Comparison of ENCODE assay signal across 10 cellular contexts in genomic region chr13:113458218-113459065, GRCh38. TPM values are rescaled to one million over a fixed set of nuclear protein-coding genes. Genes with fewer than 3 reads are reported as not detected.
A peak's percentile ranks its signal among the peaks of the same experiment; 100 is the strongest.
DNase-seq lines count a peak whose midpoint lies in the region; ATAC-seq and TF ChIP-seq lines count a peak whose summit lies in the region.
"Had no signal": no experiment of that assay in that cellular context is flagged by ENCODE, and none has a peak within 500 bp of the region (broad histone marks: within the 10 kb centered on the region; RNA-seq: fewer than 3 reads in every experiment).

No MANE protein-coding gene starts in this region.

- H3K9me3 Mint-ChIP-seq in activated naive CD8-positive, alpha-beta T cell treated with anti-CD3 and anti-CD28 coated beads, Interleukin-2, amount 50 U/mL, for 24 hours, result no peaks in the 10 kb centered on the region
- no peaks in the 10 kb centered on the region for H3K9me3 Mint-ChIP-seq in activated naive CD8-positive, alpha-beta T cell treated with anti-CD3 and anti-CD28 coated beads for 36 hours
- H3K9me3 Mint-ChIP-seq: CD4-positive, CD25-positive, alpha-beta regulatory T cell; dendritic cell treated with granulocyte-macrophage colony-stimulating factor and Interleukin-4, amounts not matched to agents 40 ng/mL and 50 ng/mL, for 4 days had no signal

- H3K27ac ChIP-seq in SU-DHL-6 (ENCODE audit: low read depth, low read length) (no peak overlapping the region), upper lobe of right lung (no peak overlapping the region)

- H3K4me3 Mint-ChIP-seq in activated naive CD8-positive, alpha-beta T cell treated with anti-CD3 and anti-CD28 coated beads, Interleukin-2, amount 50 U/mL, for 24 hours, result no peak overlapping the region
- no peak overlapping the region for H3K4me3 Mint-ChIP-seq in activated naive CD8-positive, alpha-beta T cell treated with anti-CD3 and anti-CD28 coated beads for 36 hours
- H3K4me3 Mint-ChIP-seq: CD4-positive, CD25-positive, alpha-beta regulatory T cell; dendritic cell treated with granulocyte-macrophage colony-stimulating factor and Interleukin-4, amounts not matched to agents 40 ng/mL and 50 ng/mL, for 4 days had no signal

- no peaks in the 10 kb centered on the region for H3K4me1 Mint-ChIP-seq in activated naive CD8-positive, alpha-beta T cell treated with anti-CD3 and anti-CD28 coated beads, Interleukin-2, amount 50 U/mL, for 24 hours
- H3K4me1 Mint-ChIP-seq in activated naive CD8-positive, alpha-beta T cell treated with anti-CD3 and anti-CD28 coated beads for 36 hours, result no peaks in the 10 kb centered on the region

- intact Hi-C loops in left ventricle myocardium superior (cut with micrococcal nuclease), result no loop called here
- intact Hi-C loops in upper lobe of right lung (cut with DNase I), result no loop called here

- ATAC-seq in activated naive CD8-positive, alpha-beta T cell treated with anti-CD3 and anti-CD28 coated beads, Interleukin-2, amount 50 U/mL, for 24 hours, result no peak
- ATAC-seq in left ventricle myocardium superior (peak; percentile 65), upper lobe of right lung (peak; percentile 37), GM18867 (IDR thresholded peaks at IDR 0.05; ENCODE audit: unreplicated experiment) (no peak), GM18870 (IDR thresholded peaks at IDR 0.05; ENCODE audit: unreplicated experiment) (no peak)

- no peaks in the 10 kb centered on the region for H3K79me2 ChIP-seq in SU-DHL-6 (ENCODE audit: insufficient read depth, low read length)

- no peaks in the 10 kb centered on the region for H3K9me2 ChIP-seq in SU-DHL-6 (replicated peaks; ENCODE audit: insufficient read depth, low read length)

- no peaks in the 10 kb centered on the region for H3K27me3 Mint-ChIP-seq in activated naive CD8-positive, alpha-beta T cell treated with anti-CD3 and anti-CD28 coated beads, Interleukin-2, amount 50 U/mL, for 24 hours
- H3K27me3 Mint-ChIP-seq in activated naive CD8-positive, alpha-beta T cell treated with anti-CD3 and anti-CD28 coated beads for 36 hours, result no peaks in the 10 kb centered on the region
- H3K27me3 Mint-ChIP-seq: CD4-positive, CD25-positive, alpha-beta regulatory T cell; dendritic cell treated with granulocyte-macrophage colony-stimulating factor and Interleukin-4, amounts not matched to agents 40 ng/mL and 50 ng/mL, for 4 days had no signal

- peak; percentile 14 for DNase-seq in activated naive CD8-positive, alpha-beta T cell treated with anti-CD3 and anti-CD28 coated beads, Interleukin-2, amount 50 U/mL, for 24 hours
- DNase-seq in activated naive CD8-positive, alpha-beta T cell treated with anti-CD3 and anti-CD28 coated beads for 36 hours, result no peak
- peak; percentile 71 for DNase-seq in left ventricle myocardium superior
- DNase-seq in upper lobe of right lung, result peak; percentile 57
- DNase-seq in HPDE6-E6E7 (ENCODE audit: extremely low spot score), result no peak
- DNase-seq: CD4-positive, CD25-positive, alpha-beta regulatory T cell had no signal

- H3K4me2 ChIP-seq in SU-DHL-6 (ENCODE audit: low read depth, low read length, poor library complexity, severe bottlenecking), result no peak overlapping the region

- no peak overlapping the region for H2AFZ ChIP-seq in SU-DHL-6 (ENCODE audit: low read depth, low read length, severe bottlenecking)

- H3K4me3 ChIP-seq in SU-DHL-6 (ENCODE audit: insufficient read depth, low read length, poor library complexity, severe bottlenecking) (no peak overlapping the region), upper lobe of right lung (no peak overlapping the region)

- no peak overlapping the region for H3K27ac Mint-ChIP-seq in activated naive CD8-positive, alpha-beta T cell treated with anti-CD3 and anti-CD28 coated beads, Interleukin-2, amount 50 U/mL, for 24 hours
- no peak overlapping the region for H3K27ac Mint-ChIP-seq in activated naive CD8-positive, alpha-beta T cell treated with anti-CD3 and anti-CD28 coated beads for 36 hours
- H3K27ac Mint-ChIP-seq: CD4-positive, CD25-positive, alpha-beta regulatory T cell; dendritic cell treated with granulocyte-macrophage colony-stimulating factor and Interleukin-4, amounts not matched to agents 40 ng/mL and 50 ng/mL, for 4 days had no signal

- no peaks in the 10 kb centered on the region for H4K20me1 ChIP-seq in SU-DHL-6 (ENCODE audit: low read depth, low read length)

- H3K36me3 ChIP-seq in SU-DHL-6 (ENCODE audit: low read length) (no peaks in the 10 kb centered on the region; the same call in 1 of the 2 replicates), upper lobe of right lung (peaks cover 64% of the 10 kb centered on the region)

- TF ChIP-seq CTCF in SU-DHL-6 (IDR thresholded peaks at IDR 0.05; ENCODE audit: insufficient read depth, low read length, poor library complexity, severe bottlenecking), result peak; percentile 30
- peak; percentile 47 for TF ChIP-seq CTCF in upper lobe of right lung (IDR thresholded peaks at IDR 0.05)

- H3K36me3 Mint-ChIP-seq in activated naive CD8-positive, alpha-beta T cell treated with anti-CD3 and anti-CD28 coated beads, Interleukin-2, amount 50 U/mL, for 24 hours (ENCODE audit: low read depth), result peaks cover 13% of the 10 kb centered on the region
- H3K36me3 Mint-ChIP-seq in activated naive CD8-positive, alpha-beta T cell treated with anti-CD3 and anti-CD28 coated beads for 36 hours, result peaks cover 7% of the 10 kb centered on the region

- no peak overlapping the region for H3K9ac ChIP-seq in SU-DHL-6 (ENCODE audit: low read length)

- no peaks in the 10 kb centered on the region for H3F3A ChIP-seq in SU-DHL-6 (ENCODE audit: insufficient read depth)

- no peaks in the 10 kb centered on the region for H3K27me3 ChIP-seq in SU-DHL-6 (ENCODE audit: low read length)
- no peaks in the 10 kb centered on the region for H3K27me3 ChIP-seq in upper lobe of right lung

- H3K9me3 ChIP-seq in SU-DHL-6 (ENCODE audit: insufficient read depth, low read length), result no peaks in the 10 kb centered on the region
- no peaks in the 10 kb centered on the region for H3K9me3 ChIP-seq in upper lobe of right lung

- H3K4me1 ChIP-seq in upper lobe of right lung, result peaks cover 3% of the 10 kb centered on the region

RNA-seq across cellular contexts. Expression of gene ADPRHL1, which starts 5.2 kb away (rescaled TPM):
- under 1 TPM; 0.44 to 0.56 TPM for total RNA-seq in activated naive CD8-positive, alpha-beta T cell treated with anti-CD3 and anti-CD28 coated beads for 36 hours
- 442 TPM for total RNA-seq in left ventricle myocardium superior
- total RNA-seq in upper lobe of right lung, result 1.9 TPM

RNA-seq across cellular contexts. Expression of gene DCUN1D2, which starts 32.1 kb away (rescaled TPM):
- total RNA-seq in activated naive CD8-positive, alpha-beta T cell treated with anti-CD3 and anti-CD28 coated beads for 36 hours, result 10 to 100 TPM; 11.0 to 13.9 TPM
- 242 TPM for total RNA-seq in left ventricle myocardium superior
- total RNA-seq in upper lobe of right lung, result 24.6 TPM

Comparison
In these comparisons a context has a peak if more than half of its experiments do, and no peak if none do; other contexts are left out.
1. DNase-seq: peak in activated naive CD8-positive, alpha-beta T cell treated with anti-CD3 and anti-CD28 coated beads, Interleukin-2, amount 50 U/mL, for 24 hours (single experiment), left ventricle myocardium superior (single experiment) and upper lobe of right lung (single experiment); none in activated naive CD8-positive, alpha-beta T cell treated with anti-CD3 and anti-CD28 coated beads for 36 hours (single experiment) and HPDE6-E6E7 (single experiment).
2. ATAC-seq: peak in left ventricle myocardium superior (single experiment) and upper lobe of right lung (single experiment); none in activated naive CD8-positive, alpha-beta T cell treated with anti-CD3 and anti-CD28 coated beads, Interleukin-2, amount 50 U/mL, for 24 hours (single experiment), GM18867 (single experiment) and GM18870 (single experiment).
3. RNA of gene ADPRHL1, which starts 5.2 kb away (total RNA-seq): 442 TPM in left ventricle myocardium superior (single experiment); 1.9 TPM in upper lobe of right lung (single experiment) and 0.44 to 0.56 TPM in activated naive CD8-positive, alpha-beta T cell treated with anti-CD3 and anti-CD28 coated beads for 36 hours; every median in the first group is over 100 times any median in the second.